In the genomic region with DNA sequence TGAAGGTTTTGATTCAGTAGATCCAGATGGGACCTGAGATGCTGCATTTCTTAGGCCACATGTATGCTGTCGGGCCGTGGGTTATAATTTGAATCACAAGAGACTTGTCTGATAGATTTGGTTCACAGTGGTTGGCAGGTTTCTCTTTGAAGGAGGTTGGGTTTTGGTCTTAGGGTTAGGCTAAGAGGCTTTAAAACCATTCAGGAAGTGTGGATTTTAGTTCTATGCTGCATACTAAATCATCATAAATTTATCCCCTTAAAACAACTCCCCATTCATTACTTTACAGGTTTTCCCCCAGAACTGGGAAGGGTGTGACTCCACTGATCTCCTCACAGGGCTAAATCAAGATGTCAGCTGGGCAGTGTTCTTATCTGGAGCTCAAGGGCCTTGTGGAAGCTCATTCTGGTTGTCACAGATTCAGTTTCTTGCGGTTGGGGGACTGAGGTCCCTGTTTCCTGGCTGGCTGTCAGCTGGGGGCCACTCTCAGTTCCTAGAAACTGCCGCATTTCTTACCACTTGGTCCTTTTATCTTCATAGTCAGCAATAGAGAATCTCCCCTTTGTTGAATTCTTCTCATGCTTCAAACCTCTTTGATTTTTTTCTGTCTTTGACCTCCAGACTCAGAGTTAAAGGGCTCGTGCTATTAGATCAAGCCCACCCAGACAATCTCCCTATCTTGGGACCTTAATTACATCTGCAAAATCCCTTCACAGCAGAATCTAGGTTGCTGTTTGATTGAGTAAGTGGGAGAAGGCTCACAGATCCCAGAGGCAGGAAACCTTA, we compare ENCODE assay signal across 8 cellular contexts. TPM values are rescaled to one million over a fixed set of nuclear protein-coding genes. Genes with fewer than 3 reads are reported as not detected.
DNase-seq lines count a peak whose midpoint lies in the region; ATAC-seq and TF ChIP-seq lines count a peak whose summit lies in the region.

No MANE protein-coding gene starts in this region.

- no peak overlapping the region for H3K27ac ChIP-seq in fibroblast of lung (ENCODE audit: insufficient read depth, low read length)

- H3K79me2 ChIP-seq in fibroblast of lung (ENCODE audit: control insufficient read depth, insufficient read depth, low read length) = no peaks in the 10 kb centered on the region

- peak; percentile 31 for DNase-seq in SK-N-DZ (ENCODE audit: low spot score)
- no peak for DNase-seq in fibroblast of lung (ENCODE audit: low read depth in 2 of 2)
- DNase-seq in COLO829 (ENCODE audit: low spot score) = no peak
- DNase-seq in HT-29 (ENCODE audit: low spot score) = no peak
- no peak for DNase-seq in NCI-H1092 (lab: John Stamatoyannopoulos, UW)
- DNase-seq in putamen (ENCODE audit: low spot score) = no peak

- ATAC-seq in GM18867 (IDR thresholded peaks at IDR 0.05; ENCODE audit: unreplicated experiment) (peak; percentile 38), HG02759 (IDR thresholded peaks at IDR 0.05; ENCODE audit: unreplicated experiment) (peak; percentile 45)

- no peak overlapping the region for H2AFZ ChIP-seq in fibroblast of lung (ENCODE audit: low read length)

- no peaks in the 10 kb centered on the region for H3K9me3 ChIP-seq in fibroblast of lung (ENCODE audit: control insufficient read depth, insufficient read depth, low read depth, low read length)

- H4K20me1 ChIP-seq in fibroblast of lung (ENCODE audit: control insufficient read depth, extremely low read depth, insufficient read depth, low read length) = no peaks in the 10 kb centered on the region

- H3K9ac ChIP-seq in fibroblast of lung (ENCODE audit: insufficient read depth, low read length) = no peak overlapping the region

- no peak for TF ChIP-seq CTCF in fibroblast of lung (conservative IDR thresholded peaks at IDR 0.05 in 1 of 2, IDR thresholded peaks at IDR 0.05 in 1 of 2; ENCODE audit: low read depth in 1 of 2, low read length in 2 of 2)

- peaks cover 11% of the 10 kb centered on the region for H3K4me1 ChIP-seq in fibroblast of lung (ENCODE audit: control insufficient read depth, extremely low read depth, insufficient read depth, low read length)

- H3K36me3 ChIP-seq in fibroblast of lung (ENCODE audit: control insufficient read depth, insufficient read depth, low read length) = no peaks in the 10 kb centered on the region

- peak overlapping the region in 1 of 4 experiments; percentile 27 for H3K4me3 ChIP-seq in fibroblast of lung (replicated peaks in 1 of 4; ENCODE audit: control extremely low read depth in 1 of 4, insufficient read depth in 1 of 4, low read depth in 3 of 4, low read length in 4 of 4)

- no peaks in the 10 kb centered on the region for H3K27me3 ChIP-seq in fibroblast of lung (ENCODE audit: control insufficient read depth, insufficient read depth, low read length)

- peak overlapping the region; percentile 59 for H3K4me2 ChIP-seq in fibroblast of lung (ENCODE audit: extremely low read depth, insufficient read depth, low read length)

RNA-seq across cellular contexts. Expression of a gene that starts 20.6 kb away (rescaled TPM):
- polyA plus RNA-seq in SK-N-DZ (2014; cell fraction: cytosol; rRNA removed) = 7.6 and 19.3 TPM in 2 replicates
- polyA plus RNA-seq in SK-N-DZ (2014; cell fraction: nucleus; rRNA removed) = 14.5 and 14.7 TPM in 2 replicates
- total RNA-seq in fibroblast of lung = 57.8 and 69.4 TPM in 2 replicates
- polyA plus RNA-seq in fibroblast of lung = 33.0 and 35.7 TPM in 2 replicates
- polyA plus RNA-seq in fibroblast of lung (2012) = 11.4 and 14.8 TPM in 2 replicates
- 83.2 and 120 TPM in 2 replicates for polyA minus RNA-seq in fibroblast of lung (ENCODE audit: low replicate concordance)
- total RNA-seq in HT-29 (2014; rRNA removed; shearing (Covaris generic)) = 10.9 and 11.8 TPM in 2 replicates
